Comparison of ENCODE assay signal across 8 cellular contexts in the genomic region with DNA sequence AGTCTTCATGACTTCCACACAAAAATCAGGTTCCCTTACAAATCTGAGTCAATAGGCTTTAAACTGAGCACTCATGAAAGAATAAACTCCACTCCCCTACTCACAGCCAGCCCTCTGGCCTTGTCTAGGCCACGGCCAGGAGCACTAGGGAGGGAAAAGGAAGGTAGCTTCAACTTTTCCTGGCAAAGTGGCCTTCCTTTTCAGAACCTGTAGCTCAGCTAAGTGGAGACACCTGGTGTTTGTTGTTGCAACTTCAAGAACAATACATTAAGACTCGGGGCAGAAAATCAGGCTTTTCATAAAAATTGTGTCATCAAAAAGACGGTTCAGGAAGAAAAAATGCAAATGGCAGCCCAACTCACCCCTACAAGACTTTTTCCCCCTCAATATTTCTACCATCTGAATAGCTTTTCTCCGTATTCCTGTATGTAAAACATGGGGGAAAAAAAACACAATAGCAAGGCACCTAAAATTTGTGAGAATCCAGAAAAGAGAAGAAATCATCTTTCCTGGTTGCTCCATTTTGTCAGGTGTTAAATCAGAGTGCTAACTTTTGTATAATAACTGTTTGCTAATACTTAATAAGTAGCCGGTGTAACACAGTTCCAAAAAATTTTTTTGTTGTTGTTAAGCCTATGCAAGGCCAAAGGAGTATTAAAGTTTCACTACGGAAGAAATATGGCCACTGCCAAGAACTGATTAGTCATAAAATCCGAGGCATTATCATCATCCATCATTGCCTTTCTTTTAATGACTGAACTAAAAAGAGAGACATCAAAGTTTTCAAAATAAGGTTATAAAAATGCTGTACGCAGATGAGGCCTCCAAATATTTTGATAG.
A peak's percentile ranks its signal among the peaks of the same experiment; 100 is the strongest.
DNase-seq lines count a peak whose midpoint lies in the region; ATAC-seq and TF ChIP-seq lines count a peak whose summit lies in the region.

No MANE protein-coding gene starts in this region.

- no peak overlapping the region for H2BK15ac ChIP-seq in neuronal stem cell (ENCODE audit: low read length)

- no peak overlapping the region for H2BK120ac ChIP-seq in neuronal stem cell (ENCODE audit: low read depth, low read length)

- H3K4me2 ChIP-seq in neuronal stem cell (ENCODE audit: insufficient read depth, low read length, poor library complexity, severe bottlenecking) = no peak overlapping the region

- no peak overlapping the region for H3K9ac ChIP-seq in neuronal stem cell (ENCODE audit: low read depth, low read length, poor library complexity)

- no peak overlapping the region for H2BK12ac ChIP-seq in neuronal stem cell (ENCODE audit: low read length)

- H2BK5ac ChIP-seq in neuronal stem cell (ENCODE audit: low read length) = no peak overlapping the region

- H3K23ac ChIP-seq in neuronal stem cell (ENCODE audit: low read depth, low read length, poor library complexity) = no peak overlapping the region

- no peak overlapping the region for H4K8ac ChIP-seq in neuronal stem cell (ENCODE audit: low read depth, low read length)

- intact Hi-C loops in left lung (cut with DNase I) = no loop called here

- ATAC-seq in left lung (peak; percentile 65), HG03439 (IDR thresholded peaks at IDR 0.05; ENCODE audit: unreplicated experiment) (no peak), HG02852 (IDR thresholded peaks at IDR 0.05; ENCODE audit: unreplicated experiment) (no peak)

- H3K27ac ChIP-seq in KOPT-K1 (ENCODE audit: low read depth, low read length, poor library complexity, severe bottlenecking) = peak overlapping the region; percentile 47
- peak overlapping the region; percentile 54 to 79 for H3K27ac ChIP-seq in left lung
- no peak overlapping the region for H3K27ac ChIP-seq in neuronal stem cell (replicated peaks; ENCODE audit: low read length)

- TF ChIP-seq CTCF in GM10266 (IDR thresholded peaks at IDR 0.05; ENCODE audit: control insufficient read depth, insufficient read depth, low read depth, missing control alignments) (peak; percentile 37), astrocyte of the spinal cord (IDR thresholded peaks at IDR 0.05; ENCODE audit: low read depth, low read length) (peak; percentile 56), left lung (IDR thresholded peaks at IDR 0.05) (peak in 1 of 2 donors; percentile 33)

- H2AFZ ChIP-seq in neuronal stem cell (ENCODE audit: low read length) = no peak overlapping the region

- no peaks in the 10 kb centered on the region for H3K79me1 ChIP-seq in neuronal stem cell (ENCODE audit: low read depth, low read length)

- DNase-seq in ACHN (peak; percentile 85), GM10266 (ENCODE audit: extremely low spot score) (no peak), astrocyte of the spinal cord (ENCODE audit: low read depth, low spot score) (peak; percentile 84), left lung (no peak), neuronal stem cell (ENCODE audit: low spot score) (no peak)

- H3K4ac ChIP-seq in neuronal stem cell (ENCODE audit: low read length) = no peak overlapping the region

- H3K36me3 ChIP-seq in KOPT-K1 (ENCODE audit: insufficient read depth, low read length) (no peaks in the 10 kb centered on the region), left lung (no peaks in the 10 kb centered on the region), neuronal stem cell (replicated peaks in 1 of 2; ENCODE audit: control insufficient read depth in 2 of 2, insufficient read depth in 2 of 2, low read length in 2 of 2) (no peaks in the 10 kb centered on the region)

- H4K91ac ChIP-seq in neuronal stem cell (ENCODE audit: low read depth, low read length, poor library complexity) = no peak overlapping the region

- in situ Hi-C loops in ACHN (cut with HindIII; ENCODE audit: low pct_ligation_motif_present, low pct_unique_long_range_greater_than_20kb, low sequenced_read_pairs) = no loop called here
- in situ Hi-C loops in astrocyte of the spinal cord (cut with HindIII; ENCODE audit: low sequenced_read_pairs) = no loop called here

- H3K27me3 ChIP-seq in left lung = no peaks in the 10 kb centered on the region
- H3K27me3 ChIP-seq in neuronal stem cell (ENCODE audit: control insufficient read depth in 3 of 3, insufficient read depth in 3 of 3, low read depth in 1 of 3, low read length in 3 of 3) = no peaks in the 10 kb centered on the region

- WGBS in neuronal stem cell (ENCODE audit: extremely low coverage in 2 of 2, insufficient read length in 2 of 2, insufficient replicate concordance in 1 of 2), 2 donors = no CpG with 5 or more reads among the region's 8 CpGs

- no peak overlapping the region for H2AK5ac ChIP-seq in neuronal stem cell (ENCODE audit: low read depth, low read length)

- H3K4me1 ChIP-seq in left lung (peaks cover 22 to 25% of the 10 kb centered on the region in 2 donors), neuronal stem cell (ENCODE audit: control insufficient read depth in 2 of 2, insufficient read depth in 1 of 2, low read depth in 1 of 2, low read length in 2 of 2) (no peaks in the 10 kb centered on the region)

- no peaks in the 10 kb centered on the region for H3K9me3 ChIP-seq in KOPT-K1 (ENCODE audit: insufficient read depth, low read length, poor library complexity, severe bottlenecking)
- no peaks in the 10 kb centered on the region for H3K9me3 ChIP-seq in left lung
- H3K9me3 ChIP-seq in neuronal stem cell (replicated peaks in 1 of 2; ENCODE audit: control insufficient read depth in 2 of 2, insufficient read depth in 1 of 2, low read depth in 1 of 2, low read length in 2 of 2) = no peaks in the 10 kb centered on the region

- H3K4me3 ChIP-seq in astrocyte of the spinal cord (ENCODE audit: low read depth, low read length) (no peak overlapping the region), left lung (no peak overlapping the region), neuronal stem cell (ENCODE audit: low read length in 2 of 2) (no peak overlapping the region)

- no peak overlapping the region for H3K18ac ChIP-seq in neuronal stem cell (ENCODE audit: low read length)

- H3K14ac ChIP-seq in neuronal stem cell (ENCODE audit: low read length) = no peak overlapping the region

Comparison
In these comparisons a context has a peak if more than half of its experiments do, and no peak if none do; other contexts are left out.
1. DNase-seq: peak in ACHN (single experiment) and astrocyte of the spinal cord (single experiment); none in GM10266 (single experiment), left lung (0 of 2) and neuronal stem cell (single experiment).